ENCODE assay signal across 13 cellular contexts in the genomic region with DNA sequence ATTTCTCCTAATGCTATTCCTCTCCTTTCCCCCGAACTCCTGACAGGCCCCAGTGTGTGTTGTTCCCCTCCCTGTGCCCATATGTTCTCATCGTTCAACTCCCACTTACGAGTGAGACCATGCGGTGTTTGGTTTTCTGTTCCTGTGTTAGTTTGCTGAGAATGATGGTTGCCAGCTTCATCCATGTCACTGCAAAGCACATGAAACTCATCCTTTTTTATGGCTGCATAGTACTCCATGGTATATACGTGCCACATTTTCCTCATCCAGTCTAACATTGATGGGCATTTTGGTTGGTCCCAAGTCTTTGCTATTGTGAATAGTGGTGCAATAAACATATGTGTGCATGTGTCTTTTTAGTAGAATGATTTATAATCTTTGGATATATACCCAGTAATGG. TPM values are rescaled to one million over a fixed set of nuclear protein-coding genes. Genes with fewer than 3 reads are reported as not detected.
"Had no signal": no experiment of that assay in that cellular context is flagged by ENCODE, and none has a peak within 500 bp of the region (broad histone marks: within the 10 kb centered on the region; RNA-seq: fewer than 3 reads in every experiment).

No MANE protein-coding gene starts in this region.

RNA-seq across cellular contexts. Expression of gene WNT16, which starts 38.9 kb away (rescaled TPM):
- total RNA-seq: natural killer cell; natural killer cell treated with Interleukin-12 subunit alpha and Interleukin-12 subunit beta and Interleukin-15 and Interleukin-18, amount 100 ng/mL, for 72 hours; neural crest cell; omental fat pad; posterior vena cava; progenitor cell of endocrine pancreas; pulmonary artery endothelial cell; right cardiac atrium; right lobe of liver; sciatic nerve; smooth muscle cell had no signal
- polyA plus RNA-seq: neural cell, psoas muscle, right cardiac atrium had no signal
